ENCODE assay signal across 8 cellular contexts in the genomic region with DNA sequence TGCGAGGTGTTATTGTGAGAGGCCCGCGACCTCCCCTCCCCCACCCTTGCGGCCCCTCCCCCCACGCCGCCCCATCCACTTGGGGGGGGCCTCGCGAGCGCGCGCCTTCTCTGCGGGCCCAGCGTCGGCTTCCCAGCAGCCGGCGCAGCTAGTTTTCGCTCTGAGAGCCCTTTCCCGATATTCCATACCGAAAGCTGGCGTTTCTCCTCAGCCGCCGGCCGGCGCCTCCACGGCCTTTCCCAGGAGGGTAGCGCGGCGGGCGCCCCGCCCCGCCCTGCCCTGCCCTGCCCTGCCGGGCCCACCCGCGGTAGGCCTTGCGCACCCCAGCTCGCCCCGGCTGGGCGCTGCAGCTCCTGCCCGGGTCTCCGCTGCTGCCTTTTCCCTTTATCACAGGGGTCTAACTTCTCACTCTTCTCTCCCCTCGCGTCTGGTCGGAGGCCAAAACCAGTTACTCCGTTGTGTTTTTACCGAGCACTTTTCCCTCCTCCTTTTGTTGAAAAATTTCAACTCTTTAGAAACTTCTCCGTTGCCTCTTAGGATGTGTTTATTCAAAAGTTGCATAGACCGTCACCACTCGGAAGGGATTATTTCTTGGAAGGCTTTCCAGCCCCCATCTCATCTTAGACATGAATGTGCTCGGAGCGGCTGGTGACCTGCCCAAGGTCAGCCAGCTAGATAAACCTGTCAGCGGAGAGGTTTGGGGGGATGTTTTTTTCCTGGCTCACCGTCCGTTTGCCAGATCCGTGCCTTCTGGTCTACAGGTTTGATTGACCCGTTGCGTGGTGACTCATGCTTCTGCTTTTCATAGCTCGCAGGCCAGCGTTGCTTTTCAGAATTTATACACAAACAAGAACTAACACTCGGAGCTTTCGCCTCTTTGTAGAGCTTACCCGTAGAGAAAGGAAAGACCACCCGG. TPM values are rescaled to one million over a fixed set of nuclear protein-coding genes. Genes with fewer than 3 reads are reported as not detected.
A peak's percentile ranks its signal among the peaks of the same experiment; 100 is the strongest.
DNase-seq lines count a peak whose midpoint lies in the region; ATAC-seq, FAIRE-seq and TF ChIP-seq lines count a peak whose summit lies in the region.

No MANE protein-coding gene starts in this region.

- H3F3A ChIP-seq in neural progenitor cell (ENCODE audit: low read depth), result peaks cover 3% of the 10 kb centered on the region

- H3K27ac Mint-ChIP-seq in CD4-positive, alpha-beta memory T cell, result peak overlapping the region; percentile 92 to 98 (median 97)
- peak overlapping the region; percentile 94 for H3K27ac Mint-ChIP-seq in activated naive CD4-positive, alpha-beta T cell treated with anti-CD3 and anti-CD28 coated beads, Interleukin-2, amount 50 U/mL, for 24 hours
- H3K27ac Mint-ChIP-seq in neural progenitor cell, result peak overlapping the region; percentile 97

- TF ChIP-seq CTCF in OCI-LY3 (IDR thresholded peaks at IDR 0.05; ENCODE audit: low read depth, low read length) (no peak), neural progenitor cell (IDR thresholded peaks at IDR 0.05) (peak; percentile 6)

- peak; percentile 32 to 46 (median 37) for DNase-seq in CD4-positive, alpha-beta memory T cell
- DNase-seq in GM19239 (ENCODE audit: insufficient read length, low spot score), result peak; percentile 39
- peak; percentile 74 for DNase-seq in germinal center (ENCODE audit: low spot score)
- DNase-seq in neural progenitor cell (ENCODE audit: low spot score), result peak; percentile 78
- no peak for DNase-seq in DMS153 treated with DMSO at 0.1 percent for 48 hours (lab: John Stamatoyannopoulos, UW; ENCODE audit: unreplicated experiment)

- H3K36me3 Mint-ChIP-seq in CD4-positive, alpha-beta memory T cell, result peaks cover 10 to 33% of the 10 kb centered on the region in 2 donors
- H3K36me3 Mint-ChIP-seq in activated naive CD4-positive, alpha-beta T cell treated with anti-CD3 and anti-CD28 coated beads, Interleukin-2, amount 50 U/mL, for 24 hours, result peaks cover 2% of the 10 kb centered on the region
- peaks cover 17% of the 10 kb centered on the region for H3K36me3 Mint-ChIP-seq in neural progenitor cell

- H3K4me1 Mint-ChIP-seq in CD4-positive, alpha-beta memory T cell, result peaks cover 33 to 59% (median 46%) of the 10 kb centered on the region in 4 donors
- peaks cover 43% of the 10 kb centered on the region for H3K4me1 Mint-ChIP-seq in activated naive CD4-positive, alpha-beta T cell treated with anti-CD3 and anti-CD28 coated beads, Interleukin-2, amount 50 U/mL, for 24 hours
- H3K4me1 Mint-ChIP-seq in neural progenitor cell, result peaks cover 32% of the 10 kb centered on the region

- FAIRE-seq in GM19239 (lab: Jason Lieb, UNC), result peak; percentile 60

- ATAC-seq in HG03175 (IDR thresholded peaks at IDR 0.05; ENCODE audit: unreplicated experiment), result peak; percentile 47

- no peaks in the 10 kb centered on the region for H3K9me3 ChIP-seq in CD4-positive, alpha-beta memory T cell (ENCODE audit: control insufficient read depth in 1 of 2, low read length in 2 of 2)
- H3K9me3 ChIP-seq in OCI-LY3 (ENCODE audit: insufficient read depth, low read length) (no peaks in the 10 kb centered on the region), neural progenitor cell (ENCODE audit: low read depth) (no peaks in the 10 kb centered on the region)

- CTCF ChIA-PET in CD4-positive, alpha-beta memory T cell (lab: Charles Lee; ENCODE audit: partially characterized antibody), result interaction anchor here (0.8 to 5.8 kb wide), 11 partner anchors 10 to 412 kb away, joined by 3 to 41 read pairs (median 3); a partner anchor contains a TSS

- H3K9ac ChIP-seq in OCI-LY3 (ENCODE audit: low read length) (peak overlapping the region; percentile 94), neural progenitor cell (peak overlapping the region; percentile 79)

- H3K4me2 ChIP-seq in OCI-LY3 (ENCODE audit: low read length) (peak overlapping the region; percentile 90), neural progenitor cell (peak overlapping the region; percentile 99)

- H3K9me3 Mint-ChIP-seq in CD4-positive, alpha-beta memory T cell, result no peaks in the 10 kb centered on the region
- no peaks in the 10 kb centered on the region for H3K9me3 Mint-ChIP-seq in activated naive CD4-positive, alpha-beta T cell treated with anti-CD3 and anti-CD28 coated beads, Interleukin-2, amount 50 U/mL, for 24 hours
- H3K9me3 Mint-ChIP-seq in neural progenitor cell, result no peaks in the 10 kb centered on the region

- peak overlapping the region; percentile 96 to 100 (median 99) for H3K4me3 Mint-ChIP-seq in CD4-positive, alpha-beta memory T cell
- H3K4me3 Mint-ChIP-seq in activated naive CD4-positive, alpha-beta T cell treated with anti-CD3 and anti-CD28 coated beads, Interleukin-2, amount 50 U/mL, for 24 hours, result peak overlapping the region; percentile 100
- peak overlapping the region; percentile 100 for H3K4me3 Mint-ChIP-seq in neural progenitor cell

- peak overlapping the region; percentile 70 for H3K27ac ChIP-seq in CD4-positive, alpha-beta memory T cell (ENCODE audit: low read depth, low read length)
- peak overlapping the region; percentile 75 for H3K27ac ChIP-seq in OCI-LY3 (ENCODE audit: low read length)
- H3K27ac ChIP-seq in neural progenitor cell, result peak overlapping the region; percentile 81

- H2AFZ ChIP-seq in OCI-LY3 (ENCODE audit: low read depth, low read length) (peak overlapping the region; percentile 16; the same call in 1 of the 2 replicates), neural progenitor cell (replicated peaks) (peak overlapping the region; percentile 98)

- peak overlapping the region; percentile 68 to 93 for H3K4me3 ChIP-seq in CD4-positive, alpha-beta memory T cell (ENCODE audit: low read length in 2 of 2)
- peak overlapping the region; percentile 98 for H3K4me3 ChIP-seq in OCI-LY3 (ENCODE audit: low read length)
- H3K4me3 ChIP-seq in neural progenitor cell, result peak overlapping the region; percentile 95

- H3K36me3 ChIP-seq in CD4-positive, alpha-beta memory T cell (ENCODE audit: insufficient read depth, low read length), result peaks cover 4% of the 10 kb centered on the region
- H3K36me3 ChIP-seq in OCI-LY3 (replicated peaks; ENCODE audit: low read depth, low read length) (peaks cover 22% of the 10 kb centered on the region), neural progenitor cell (peaks cover 2% of the 10 kb centered on the region)

- H3K27me3 Mint-ChIP-seq in CD4-positive, alpha-beta memory T cell, result peaks cover 2 to 5% of the 10 kb centered on the region in 2 donors
- no peaks in the 10 kb centered on the region for H3K27me3 Mint-ChIP-seq in activated naive CD4-positive, alpha-beta T cell treated with anti-CD3 and anti-CD28 coated beads, Interleukin-2, amount 50 U/mL, for 24 hours
- peaks cover 8% of the 10 kb centered on the region for H3K27me3 Mint-ChIP-seq in neural progenitor cell (ENCODE audit: insufficient read depth, low read depth)

- peaks cover 40% of the 10 kb centered on the region for H4K20me1 ChIP-seq in OCI-LY3 (ENCODE audit: insufficient read depth, low read length)
- peaks cover 47% of the 10 kb centered on the region for H4K20me1 ChIP-seq in neural progenitor cell (ENCODE audit: low read depth)

- H3K4me1 ChIP-seq in CD4-positive, alpha-beta memory T cell (ENCODE audit: insufficient read depth, low read length), result peaks cover 51% of the 10 kb centered on the region
- peaks cover 8% of the 10 kb centered on the region for H3K4me1 ChIP-seq in OCI-LY3 (ENCODE audit: low read length)
- H3K4me1 ChIP-seq in neural progenitor cell, result peaks cover 9% of the 10 kb centered on the region

- POLR2A ChIA-PET in CD4-positive, alpha-beta memory T cell (lab: Charles Lee; ENCODE audit: partially characterized antibody), result interaction anchor here (0.8 to 5.9 kb wide), 18 partner anchors 16 to 1750 kb away, joined by 3 to 75 read pairs (median 4); a partner anchor contains a TSS

- no peaks in the 10 kb centered on the region for H3K27me3 ChIP-seq in CD4-positive, alpha-beta memory T cell (ENCODE audit: insufficient read depth, low read length)
- H3K27me3 ChIP-seq in OCI-LY3 (ENCODE audit: low read depth, low read length), result no peaks in the 10 kb centered on the region
- no peaks in the 10 kb centered on the region for H3K27me3 ChIP-seq in neural progenitor cell

- intact Hi-C loops in CD4-positive, alpha-beta memory T cell (cut with micrococcal nuclease), result loop anchor here (1.0 to 5.0 kb wide), 4 partner anchors 34 to 1958 kb away; a partner anchor contains a TSS

- H3K79me2 ChIP-seq in OCI-LY3 (ENCODE audit: low read length), result peaks cover 57% of the 10 kb centered on the region
- H3K79me2 ChIP-seq in neural progenitor cell (ENCODE audit: low read depth), result peaks cover 56% of the 10 kb centered on the region

RNA-seq across cellular contexts. Expression of a gene that starts 0.6 kb away (rescaled TPM):
- 10 to 100 TPM; 61.6 to 64.2 TPM for total RNA-seq in CD4-positive, alpha-beta memory T cell
- 10 to 100 TPM; 16.4 to 23.7 TPM for polyA plus RNA-seq in CD4-positive, alpha-beta memory T cell
- 161 and 203 TPM in 2 replicates for total RNA-seq in neural progenitor cell (ENCODE audit: low replicate concordance)

RNA-seq across cellular contexts. Expression of a gene that starts 33.8 kb away (rescaled TPM):
- 10 to 100 TPM; 60.2 to 67.3 TPM for total RNA-seq in CD4-positive, alpha-beta memory T cell
- 1 to 10 TPM; 2.1 to 4.1 TPM for polyA plus RNA-seq in CD4-positive, alpha-beta memory T cell
- total RNA-seq in neural progenitor cell (ENCODE audit: low replicate concordance), result 13.3 and 20.5 TPM in 2 replicates

RNA-seq across cellular contexts. Expression of a gene that starts 46.5 kb away (rescaled TPM):
- 10 to 100 TPM; 88.4 to 97.5 TPM for total RNA-seq in CD4-positive, alpha-beta memory T cell
- 10 to 100 TPM in 1 of 2 donors, 1 to 10 TPM in 1; 9.7 to 36.7 TPM for polyA plus RNA-seq in CD4-positive, alpha-beta memory T cell
- 19.7 and 24.4 TPM in 2 replicates for total RNA-seq in neural progenitor cell (ENCODE audit: low replicate concordance)

RNA-seq across cellular contexts. Expression of a gene that starts 54.4 kb away (rescaled TPM):
- 10 to 100 TPM; 17.7 to 19.7 TPM for total RNA-seq in CD4-positive, alpha-beta memory T cell
- polyA plus RNA-seq in CD4-positive, alpha-beta memory T cell, result under 1 TPM; 0.15 to 0.36 TPM
- total RNA-seq in neural progenitor cell (ENCODE audit: low replicate concordance), result 24.5 and 34.0 TPM in 2 replicates
